Comparison of ENCODE assay signal across 8 cellular contexts in genomic region chr1:226763741-226764264, GRCh38. TPM values are rescaled to one million over a fixed set of nuclear protein-coding genes. Genes with fewer than 3 reads are reported as not detected.
DNase-seq lines count a peak whose midpoint lies in the region; ATAC-seq, FAIRE-seq and TF ChIP-seq lines count a peak whose summit lies in the region.

No MANE protein-coding gene starts in this region.

- H3K9ac ChIP-seq in neuronal stem cell (ENCODE audit: low read depth, low read length, poor library complexity) = no peak overlapping the region

- no peak overlapping the region for H2AK5ac ChIP-seq in neuronal stem cell (ENCODE audit: low read depth, low read length)

- no peak overlapping the region for H3K23ac ChIP-seq in neuronal stem cell (ENCODE audit: low read depth, low read length, poor library complexity)

- no peak overlapping the region for H2BK12ac ChIP-seq in neuronal stem cell (ENCODE audit: low read length)

- H3K4ac ChIP-seq in neuronal stem cell (ENCODE audit: low read length) = no peak overlapping the region

- no peak overlapping the region for H2BK15ac ChIP-seq in neuronal stem cell (ENCODE audit: low read length)

- H3K4me3 ChIP-seq in MG63 (no peak overlapping the region), astrocyte of the cerebellum (ENCODE audit: low read depth, low read length) (no peak overlapping the region), neuronal stem cell (ENCODE audit: low read length in 2 of 2) (no peak overlapping the region)

- peak; percentile 57 for FAIRE-seq in GM12891 (lab: Jason Lieb, UNC)

- H3K36me3 ChIP-seq in MG63 (no peaks in the 10 kb centered on the region), neuronal stem cell (replicated peaks in 1 of 2; ENCODE audit: control insufficient read depth in 2 of 2, insufficient read depth in 2 of 2, low read length in 2 of 2) (no peaks in the 10 kb centered on the region)

- H2AFZ ChIP-seq in neuronal stem cell (ENCODE audit: low read length) = peak overlapping the region; percentile 31

- no peak overlapping the region for H2BK5ac ChIP-seq in neuronal stem cell (ENCODE audit: low read length)

- H4K8ac ChIP-seq in neuronal stem cell (ENCODE audit: low read depth, low read length) = no peak overlapping the region

- in situ Hi-C loops in astrocyte of the cerebellum (cut with HindIII; ENCODE audit: low sequenced_read_pairs) = no loop called here

- no peaks in the 10 kb centered on the region for H3K4me1 ChIP-seq in neuronal stem cell (ENCODE audit: control insufficient read depth in 2 of 2, insufficient read depth in 1 of 2, low read depth in 1 of 2, low read length in 2 of 2)

- H3K14ac ChIP-seq in neuronal stem cell (ENCODE audit: low read length) = no peak overlapping the region

- H4K91ac ChIP-seq in neuronal stem cell (ENCODE audit: low read depth, low read length, poor library complexity) = no peak overlapping the region

- H3K9me3 ChIP-seq in MG63 (no peaks in the 10 kb centered on the region), neuronal stem cell (replicated peaks in 1 of 2; ENCODE audit: control insufficient read depth in 2 of 2, insufficient read depth in 1 of 2, low read depth in 1 of 2, low read length in 2 of 2) (no peaks in the 10 kb centered on the region)

- no peak overlapping the region for H3K27ac ChIP-seq in neuronal stem cell (replicated peaks; ENCODE audit: low read length)

- no peaks in the 10 kb centered on the region for H3K79me1 ChIP-seq in neuronal stem cell (ENCODE audit: low read depth, low read length)

- WGBS in neuronal stem cell (ENCODE audit: extremely low coverage in 2 of 2, insufficient read length in 2 of 2, insufficient replicate concordance in 1 of 2), 2 donors = no CpG with 5 or more reads among the region's 5 CpGs

- TF ChIP-seq CTCF in astrocyte of the cerebellum (IDR thresholded peaks at IDR 0.05; ENCODE audit: low read depth, low read length, missing control alignments) = no peak

- no peak overlapping the region for H3K4me2 ChIP-seq in neuronal stem cell (ENCODE audit: insufficient read depth, low read length, poor library complexity, severe bottlenecking)

- no peak for ATAC-seq in HG02852 (IDR thresholded peaks at IDR 0.05; ENCODE audit: unreplicated experiment)
- ATAC-seq in HG02759 (IDR thresholded peaks at IDR 0.05; ENCODE audit: unreplicated experiment) = no peak
- ATAC-seq in GM19455 (IDR thresholded peaks at IDR 0.05; ENCODE audit: unreplicated experiment) = no peak

- no peak overlapping the region for H2BK120ac ChIP-seq in neuronal stem cell (ENCODE audit: low read depth, low read length)

- no peak overlapping the region for H3K18ac ChIP-seq in neuronal stem cell (ENCODE audit: low read length)

- TF ChIP-seq POLR2A in GM12891 (IDR thresholded peaks at IDR 0.05; ENCODE audit: low read depth, low read length) (no peak), erythroblast (IDR thresholded peaks at IDR 0.05; ENCODE audit: low read length) (no peak)

- no peaks in the 10 kb centered on the region for H3K27me3 ChIP-seq in MG63
- H3K27me3 ChIP-seq in neuronal stem cell (ENCODE audit: control insufficient read depth in 3 of 3, insufficient read depth in 3 of 3, low read depth in 1 of 3, low read length in 3 of 3) = peaks cover 0 to 18% (median 0%) of the 10 kb centered on the region in 3 experiments

- DNase-seq in GM12891 (ENCODE audit: insufficient read length, low spot score) = no peak
- DNase-seq in MG63 = peak; percentile 94
- DNase-seq in astrocyte of the cerebellum (ENCODE audit: low read depth) = peak; percentile 66
- DNase-seq in neuronal stem cell (ENCODE audit: low spot score) = no peak
- no peak for DNase-seq in erythroblast (lab: John Stamatoyannopoulos, UW)

TF ChIP-seq in GM12891, 5 proteins besides CTCF, POLR2A, EP300 and RAD21:
- TF ChIP-seq SPI1 (IDR thresholded peaks at IDR 0.05; ENCODE audit: low read depth, low read length) (no peak), TAF1 (IDR thresholded peaks at IDR 0.05; ENCODE audit: low read depth, low read length) (no peak), PAX5 (IDR thresholded peaks at IDR 0.05; ENCODE audit: insufficient read depth, low read length, severe bottlenecking) (no peak), POU2F2 (IDR thresholded peaks at IDR 0.05; ENCODE audit: low read depth, low read length) (no peak), POLR2AphosphoS5 (IDR thresholded peaks at IDR 0.05; ENCODE audit: low read depth, low read length) (no peak)

RNA-seq across cellular contexts. Expression of gene ITPKB, which starts 24.7 kb away (rescaled TPM):
- polyA plus RNA-seq in GM12891 (2012; ENCODE audit: low read depth, missing spikeins) = 15.8 TPM
- total RNA-seq in MG63 (2014; rRNA removed; shearing (Covaris generic); ENCODE audit: low replicate concordance) = 14.7 and 19.0 TPM in 2 replicates
- 6.8 TPM for polyA plus RNA-seq in neuronal stem cell (2013, experiment 1 of 2)
- 7.0 TPM for polyA plus RNA-seq in neuronal stem cell (2013, experiment 2 of 2)

Comparison
In these comparisons a context has a peak if more than half of its experiments do, and no peak if none do; other contexts are left out.
1. DNase-seq: peak in MG63 (single experiment) and astrocyte of the cerebellum (single experiment); none in GM12891 (single experiment), neuronal stem cell (single experiment) and erythroblast (0 of 2).